1 cellular context compared by ENCODE assay signal in the genomic region with DNA sequence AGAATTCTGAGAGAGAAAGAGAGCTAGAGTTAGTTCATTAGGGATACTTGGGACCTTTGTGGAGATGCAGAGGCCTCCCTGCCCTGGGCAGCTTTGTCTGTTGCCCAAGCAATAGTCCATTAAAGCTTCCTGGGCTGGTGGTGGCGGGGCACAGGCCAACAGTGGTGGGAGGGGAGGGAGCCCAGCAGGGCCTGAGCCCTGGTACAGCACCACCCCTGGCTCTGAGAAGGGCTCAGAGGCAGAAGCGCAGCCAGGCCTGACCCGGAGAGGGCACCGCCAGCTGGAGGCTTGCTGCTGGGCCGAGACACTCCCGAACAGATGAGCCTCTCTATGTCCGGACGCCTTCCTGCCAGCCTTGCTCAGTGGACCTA.
TF ChIP-seq lines count a peak whose summit lies in the region.

No MANE protein-coding gene starts in this region.

TF ChIP-seq in liver, 16 proteins besides CTCF, POLR2A, EP300 and RAD21 (continued from another document):
- TF ChIP-seq, protein P1, sequence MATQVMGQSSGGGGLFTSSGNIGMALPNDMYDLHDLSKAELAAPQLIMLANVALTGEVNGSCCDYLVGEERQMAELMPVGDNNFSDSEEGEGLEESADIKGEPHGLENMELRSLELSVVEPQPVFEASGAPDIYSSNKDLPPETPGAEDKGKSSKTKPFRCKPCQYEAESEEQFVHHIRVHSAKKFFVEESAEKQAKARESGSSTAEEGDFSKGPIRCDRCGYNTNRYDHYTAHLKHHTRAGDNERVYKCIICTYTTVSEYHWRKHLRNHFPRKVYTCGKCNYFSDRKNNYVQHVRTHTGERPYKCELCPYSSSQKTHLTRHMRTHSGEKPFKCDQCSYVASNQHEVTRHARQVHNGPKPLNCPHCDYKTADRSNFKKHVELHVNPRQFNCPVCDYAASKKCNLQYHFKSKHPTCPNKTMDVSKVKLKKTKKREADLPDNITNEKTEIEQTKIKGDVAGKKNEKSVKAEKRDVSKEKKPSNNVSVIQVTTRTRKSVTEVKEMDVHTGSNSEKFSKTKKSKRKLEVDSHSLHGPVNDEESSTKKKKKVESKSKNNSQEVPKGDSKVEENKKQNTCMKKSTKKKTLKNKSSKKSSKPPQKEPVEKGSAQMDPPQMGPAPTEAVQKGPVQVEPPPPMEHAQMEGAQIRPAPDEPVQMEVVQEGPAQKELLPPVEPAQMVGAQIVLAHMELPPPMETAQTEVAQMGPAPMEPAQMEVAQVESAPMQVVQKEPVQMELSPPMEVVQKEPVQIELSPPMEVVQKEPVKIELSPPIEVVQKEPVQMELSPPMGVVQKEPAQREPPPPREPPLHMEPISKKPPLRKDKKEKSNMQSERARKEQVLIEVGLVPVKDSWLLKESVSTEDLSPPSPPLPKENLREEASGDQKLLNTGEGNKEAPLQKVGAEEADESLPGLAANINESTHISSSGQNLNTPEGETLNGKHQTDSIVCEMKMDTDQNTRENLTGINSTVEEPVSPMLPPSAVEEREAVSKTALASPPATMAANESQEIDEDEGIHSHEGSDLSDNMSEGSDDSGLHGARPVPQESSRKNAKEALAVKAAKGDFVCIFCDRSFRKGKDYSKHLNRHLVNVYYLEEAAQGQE (IDR thresholded peaks at IDR 0.05), result no peak
- no peak for TF ChIP-seq SP1 (IDR thresholded peaks at IDR 0.05)
- TF ChIP-seq HNF4A (conservative IDR thresholded peaks at IDR 0.05), result no peak
- no peak for TF ChIP-seq MAX (IDR thresholded peaks at IDR 0.05)
- no peak for TF ChIP-seq ATF3 (IDR thresholded peaks at IDR 0.05)
- no peak for TF ChIP-seq FOXA2 (IDR thresholded peaks at IDR 0.05)
- TF ChIP-seq HNF4G (IDR thresholded peaks at IDR 0.05), result no peak
- TF ChIP-seq YY1 (IDR thresholded peaks at IDR 0.05), result no peak
- TF ChIP-seq RXRA (IDR thresholded peaks at IDR 0.05), result no peak
- no peak for TF ChIP-seq GABPA (IDR thresholded peaks at IDR 0.05 in 1 of 2, conservative IDR thresholded peaks at IDR 0.05 in 1 of 2)
- TF ChIP-seq, protein P2, sequence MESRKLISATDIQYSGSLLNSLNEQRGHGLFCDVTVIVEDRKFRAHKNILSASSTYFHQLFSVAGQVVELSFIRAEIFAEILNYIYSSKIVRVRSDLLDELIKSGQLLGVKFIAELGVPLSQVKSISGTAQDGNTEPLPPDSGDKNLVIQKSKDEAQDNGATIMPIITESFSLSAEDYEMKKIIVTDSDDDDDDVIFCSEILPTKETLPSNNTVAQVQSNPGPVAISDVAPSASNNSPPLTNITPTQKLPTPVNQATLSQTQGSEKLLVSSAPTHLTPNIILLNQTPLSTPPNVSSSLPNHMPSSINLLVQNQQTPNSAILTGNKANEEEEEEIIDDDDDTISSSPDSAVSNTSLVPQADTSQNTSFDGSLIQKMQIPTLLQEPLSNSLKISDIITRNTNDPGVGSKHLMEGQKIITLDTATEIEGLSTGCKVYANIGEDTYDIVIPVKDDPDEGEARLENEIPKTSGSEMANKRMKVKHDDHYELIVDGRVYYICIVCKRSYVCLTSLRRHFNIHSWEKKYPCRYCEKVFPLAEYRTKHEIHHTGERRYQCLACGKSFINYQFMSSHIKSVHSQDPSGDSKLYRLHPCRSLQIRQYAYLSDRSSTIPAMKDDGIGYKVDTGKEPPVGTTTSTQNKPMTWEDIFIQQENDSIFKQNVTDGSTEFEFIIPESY (IDR thresholded peaks at IDR 0.05), result no peak
- TF ChIP-seq NR2F2 (IDR thresholded peaks at IDR 0.05), result no peak
